ENCODE assay signal across 8 cellular contexts in genomic region chr11:4187055-4187988, GRCh38.
A peak's percentile ranks its signal among the peaks of the same experiment; 100 is the strongest.
DNase-seq lines count a peak whose midpoint lies in the region; ATAC-seq and TF ChIP-seq lines count a peak whose summit lies in the region.

No MANE protein-coding gene starts in this region.

- peak overlapping the region; percentile 77 for H3K4me3 Mint-ChIP-seq in activated T-cell treated with anti-CD3 and anti-CD28 coated beads, Interleukin-2, amount 50 U/mL, for 4 hours

- peaks cover 9% of the 10 kb centered on the region for H3K27me3 ChIP-seq in HUES6 (ENCODE audit: control insufficient read depth, insufficient read depth, low read length)
- H3K27me3 ChIP-seq in esophagus squamous epithelium = no peaks in the 10 kb centered on the region
- no peaks in the 10 kb centered on the region for H3K27me3 ChIP-seq in muscle layer of duodenum (ENCODE audit: low read depth, low read length)

- 0 to 6% methylated on average over 8 to 14 of the region's 83 CpGs for WGBS in esophagus squamous epithelium, 2 donors

- H3K4me1 Mint-ChIP-seq in activated T-cell treated with anti-CD3 and anti-CD28 coated beads, Interleukin-2, amount 50 U/mL, for 4 hours (ENCODE audit: low read depth) = peaks cover 1% of the 10 kb centered on the region

- H3K27ac ChIP-seq in HUES6 (ENCODE audit: low read depth, low read length) (no peak overlapping the region), esophagus squamous epithelium (peak overlapping the region; percentile 51 to 74 (median 64)), muscle layer of duodenum (ENCODE audit: low read length) (no peak overlapping the region)

- ATAC-seq in GM21526 (IDR thresholded peaks at IDR 0.05; ENCODE audit: low FRiP score, unreplicated experiment) = peak; percentile 97
- ATAC-seq in activated T-cell treated with anti-CD3 and anti-CD28 coated beads, Interleukin-2, amount 50 U/mL, for 4 hours = peak; percentile 93 to 96

- intact Hi-C loops in esophagus squamous epithelium (cut with DNase I) = loop anchor here (10.0 kb wide), 1 partner anchor 447 kb away; the partner anchor contains the start of gene OR51D1

- peak; percentile 91 to 97 (median 94) for TF ChIP-seq CTCF in esophagus squamous epithelium (IDR thresholded peaks at IDR 0.05)

- H3K36me3 Mint-ChIP-seq in activated T-cell treated with anti-CD3 and anti-CD28 coated beads, Interleukin-2, amount 50 U/mL, for 4 hours (ENCODE audit: insufficient read depth) = no peaks in the 10 kb centered on the region

- DNase-seq in DMS114 treated with DMSO at 0.1 percent for 48 hours (lab: John Stamatoyannopoulos, UW; ENCODE audit: unreplicated experiment) (peak; percentile 35), OCI-M2 (lab: John Stamatoyannopoulos, UW; ENCODE audit: unreplicated experiment) (peak; percentile 44), esophagus squamous epithelium (lab: John Stamatoyannopoulos, UW) (no peak)
- DNase-seq in activated T-cell treated with anti-CD3 and anti-CD28 coated beads, Interleukin-2, amount 50 U/mL, for 4 hours = peak; percentile 83
- peak; percentile 94 for DNase-seq in stimulated activated CD8-positive, alpha-beta memory T cell treated with anti-CD3 and anti-CD28 coated beads, Interleukin-4, amount 100 ng/mL, for 48 hours

- no peaks in the 10 kb centered on the region for H3K9me3 ChIP-seq in HUES6 (ENCODE audit: control insufficient read depth, insufficient read depth, low read depth, low read length)
- H3K9me3 ChIP-seq in esophagus squamous epithelium = no peaks in the 10 kb centered on the region
- no peaks in the 10 kb centered on the region for H3K9me3 ChIP-seq in muscle layer of duodenum (ENCODE audit: control insufficient read depth in 1 of 2, low read length in 2 of 2)

- TF ChIP-seq POLR2A in esophagus squamous epithelium (IDR thresholded peaks at IDR 0.05) = no peak

- no peaks in the 10 kb centered on the region for H3K36me3 ChIP-seq in HUES6 (ENCODE audit: control insufficient read depth, insufficient read depth, low read length)
- H3K36me3 ChIP-seq in esophagus squamous epithelium = no peaks in the 10 kb centered on the region
- H3K36me3 ChIP-seq in muscle layer of duodenum (ENCODE audit: control insufficient read depth in 1 of 2, insufficient read depth in 2 of 2, low read length in 2 of 2) = no peaks in the 10 kb centered on the region

- no peaks in the 10 kb centered on the region for H3K4me1 ChIP-seq in HUES6 (ENCODE audit: control insufficient read depth, insufficient read depth, low read length)
- peaks cover 0 to 31% (median 0%) of the 10 kb centered on the region in 3 donors for H3K4me1 ChIP-seq in esophagus squamous epithelium
- peaks cover 0 to 5% of the 10 kb centered on the region in 2 donors for H3K4me1 ChIP-seq in muscle layer of duodenum (ENCODE audit: control insufficient read depth in 1 of 2, insufficient read depth in 2 of 2, low read length in 2 of 2)

- H3K9me3 Mint-ChIP-seq in activated T-cell treated with anti-CD3 and anti-CD28 coated beads, Interleukin-2, amount 50 U/mL, for 4 hours = no peaks in the 10 kb centered on the region

- H3K27me3 Mint-ChIP-seq in activated T-cell treated with anti-CD3 and anti-CD28 coated beads, Interleukin-2, amount 50 U/mL, for 4 hours (ENCODE audit: low read depth) = peaks cover 16% of the 10 kb centered on the region

- peak overlapping the region; percentile 76 for H3K9ac ChIP-seq in HUES6 (ENCODE audit: low read length)

- H3K4me3 ChIP-seq in HUES6 (ENCODE audit: low read depth, low read length) (peak overlapping the region; percentile 78), esophagus squamous epithelium (peak overlapping the region; percentile 48 to 74 (median 66)), muscle layer of duodenum (ENCODE audit: low read depth in 1 of 2, low read length in 2 of 2) (peak overlapping the region; percentile 39 to 70)

Comparison
In these comparisons a context has a peak if more than half of its experiments do, and no peak if none do; other contexts are left out.
1. H3K27ac ChIP-seq: peak in esophagus squamous epithelium (4 of 4); none in HUES6 (single experiment) and muscle layer of duodenum (single experiment).
2. Peak in every context shown above with its lines, with median percentiles within 50 percentile points of each other: H3K4me3 ChIP-seq.